15 cellular contexts compared by ENCODE assay signal in genomic region chr7:140223515-140224221, GRCh38. TPM values are rescaled to one million over a fixed set of nuclear protein-coding genes. Genes with fewer than 3 reads are reported as not detected.
DNase-seq lines count a peak whose midpoint lies in the region; ATAC-seq lines count a peak whose summit lies in the region.
"Had no signal": no experiment of that assay in that cellular context is flagged by ENCODE, and none has a peak within 500 bp of the region (broad histone marks: within the 10 kb centered on the region; RNA-seq: fewer than 3 reads in every experiment).

No MANE protein-coding gene starts in this region.

- H3K36me3 Mint-ChIP-seq in activated naive CD4-positive, alpha-beta T cell treated with anti-CD3 and anti-CD28 coated beads for 36 hours (ENCODE audit: low read depth) = no peaks in the 10 kb centered on the region
- no peaks in the 10 kb centered on the region for H3K36me3 Mint-ChIP-seq in activated CD4-positive, alpha-beta memory T cell treated with anti-CD3 and anti-CD28 coated beads for 36 hours
- H3K36me3 Mint-ChIP-seq in dendritic cell treated with granulocyte-macrophage colony-stimulating factor and Interleukin-4, amounts not matched to agents 40 ng/mL and 50 ng/mL, for 4 days (ENCODE audit: low read depth) = no peaks in the 10 kb centered on the region
- peaks cover 1% of the 10 kb centered on the region for H3K36me3 Mint-ChIP-seq in stimulated activated memory B cell treated with anti-CD40 and anti-IgM and Interleukin-4, amounts not matched to agents 10 μg/mL and 1 μg/mL and 100 μg/mL, for 72 hours

- no peak for ATAC-seq in stimulated activated memory B cell treated with anti-CD40 and anti-IgM and Interleukin-4, amounts not matched to agents 10 μg/mL and 1 μg/mL and 100 μg/mL, for 72 hours
- no peak for ATAC-seq in GM18519 (IDR thresholded peaks at IDR 0.05; ENCODE audit: low FRiP score, unreplicated experiment)
- ATAC-seq: PC-3 had no signal

- CTCF ChIA-PET in activated naive CD4-positive, alpha-beta T cell treated with anti-CD3 and anti-CD28 coated beads for 36 hours (lab: Charles Lee) = no interaction called here
- CTCF ChIA-PET in activated CD4-positive, alpha-beta memory T cell treated with anti-CD3 and anti-CD28 coated beads for 36 hours (lab: Charles Lee) = interaction anchor here (0.6 kb wide), 1 partner anchor 81 kb away, joined by 3 read pairs; no protein-coding TSS in a partner anchor

- intact Hi-C loops in activated naive CD4-positive, alpha-beta T cell treated with anti-CD3 and anti-CD28 coated beads for 36 hours (cut with micrococcal nuclease) = no loop called here
- intact Hi-C loops in activated CD4-positive, alpha-beta memory T cell treated with anti-CD3 and anti-CD28 coated beads for 36 hours (cut with micrococcal nuclease) = loop anchor here (1.0 kb wide), 1 partner anchor 11 kb away; no protein-coding TSS in a partner anchor
- intact Hi-C loops in dendritic cell treated with granulocyte-macrophage colony-stimulating factor and Interleukin-4, amounts not matched to agents 40 ng/mL and 50 ng/mL, for 4 days (cut with micrococcal nuclease) = loop anchor here (5.0 kb wide), 1 partner anchor 41 kb away; no protein-coding TSS in a partner anchor

- peaks cover 2% of the 10 kb centered on the region for H3K9me3 Mint-ChIP-seq in activated naive CD4-positive, alpha-beta T cell treated with anti-CD3 and anti-CD28 coated beads for 36 hours
- no peaks in the 10 kb centered on the region for H3K9me3 Mint-ChIP-seq in activated CD4-positive, alpha-beta memory T cell treated with anti-CD3 and anti-CD28 coated beads for 36 hours
- H3K9me3 Mint-ChIP-seq in dendritic cell treated with granulocyte-macrophage colony-stimulating factor and Interleukin-4, amounts not matched to agents 40 ng/mL and 50 ng/mL, for 4 days = no peaks in the 10 kb centered on the region
- H3K9me3 Mint-ChIP-seq in stimulated activated memory B cell treated with anti-CD40 and anti-IgM and Interleukin-4, amounts not matched to agents 10 μg/mL and 1 μg/mL and 100 μg/mL, for 72 hours = peaks cover 2% of the 10 kb centered on the region

- H3K27ac Mint-ChIP-seq in activated naive CD4-positive, alpha-beta T cell treated with anti-CD3 and anti-CD28 coated beads for 36 hours = peak overlapping the region; percentile 73
- H3K27ac Mint-ChIP-seq in activated CD4-positive, alpha-beta memory T cell treated with anti-CD3 and anti-CD28 coated beads for 36 hours = peak overlapping the region; percentile 74
- peak overlapping the region; percentile 70 for H3K27ac Mint-ChIP-seq in dendritic cell treated with granulocyte-macrophage colony-stimulating factor and Interleukin-4, amounts not matched to agents 40 ng/mL and 50 ng/mL, for 4 days
- H3K27ac Mint-ChIP-seq in stimulated activated memory B cell treated with anti-CD40 and anti-IgM and Interleukin-4, amounts not matched to agents 10 μg/mL and 1 μg/mL and 100 μg/mL, for 72 hours = peak overlapping the region; percentile 67

- H3K4me3 Mint-ChIP-seq in activated naive CD4-positive, alpha-beta T cell treated with anti-CD3 and anti-CD28 coated beads for 36 hours = peak overlapping the region; percentile 1
- H3K4me3 Mint-ChIP-seq in activated CD4-positive, alpha-beta memory T cell treated with anti-CD3 and anti-CD28 coated beads for 36 hours = peak overlapping the region; percentile 5
- H3K4me3 Mint-ChIP-seq in dendritic cell treated with granulocyte-macrophage colony-stimulating factor and Interleukin-4, amounts not matched to agents 40 ng/mL and 50 ng/mL, for 4 days = no peak overlapping the region
- peak overlapping the region; percentile 3 for H3K4me3 Mint-ChIP-seq in stimulated activated memory B cell treated with anti-CD40 and anti-IgM and Interleukin-4, amounts not matched to agents 10 μg/mL and 1 μg/mL and 100 μg/mL, for 72 hours

- POLR2A ChIA-PET in activated CD4-positive, alpha-beta memory T cell treated with anti-CD3 and anti-CD28 coated beads for 36 hours (lab: Charles Lee) = interaction anchor here (1.1 kb wide), 1 partner anchor 11 kb away, joined by 4 read pairs; no protein-coding TSS in a partner anchor

- H3K4me1 Mint-ChIP-seq in activated naive CD4-positive, alpha-beta T cell treated with anti-CD3 and anti-CD28 coated beads for 36 hours (ENCODE audit: low read depth) = peaks cover 44% of the 10 kb centered on the region
- H3K4me1 Mint-ChIP-seq in activated CD4-positive, alpha-beta memory T cell treated with anti-CD3 and anti-CD28 coated beads for 36 hours (ENCODE audit: low read depth) = peaks cover 41% of the 10 kb centered on the region
- peaks cover 32% of the 10 kb centered on the region for H3K4me1 Mint-ChIP-seq in dendritic cell treated with granulocyte-macrophage colony-stimulating factor and Interleukin-4, amounts not matched to agents 40 ng/mL and 50 ng/mL, for 4 days (ENCODE audit: low read depth)
- H3K4me1 Mint-ChIP-seq in stimulated activated memory B cell treated with anti-CD40 and anti-IgM and Interleukin-4, amounts not matched to agents 10 μg/mL and 1 μg/mL and 100 μg/mL, for 72 hours = peaks cover 45% of the 10 kb centered on the region

- no peaks in the 10 kb centered on the region for H3K27me3 Mint-ChIP-seq in activated naive CD4-positive, alpha-beta T cell treated with anti-CD3 and anti-CD28 coated beads for 36 hours (ENCODE audit: low read depth)
- H3K27me3 Mint-ChIP-seq in activated CD4-positive, alpha-beta memory T cell treated with anti-CD3 and anti-CD28 coated beads for 36 hours = no peaks in the 10 kb centered on the region
- H3K27me3 Mint-ChIP-seq in dendritic cell treated with granulocyte-macrophage colony-stimulating factor and Interleukin-4, amounts not matched to agents 40 ng/mL and 50 ng/mL, for 4 days = peaks cover 17% of the 10 kb centered on the region
- no peaks in the 10 kb centered on the region for H3K27me3 Mint-ChIP-seq in stimulated activated memory B cell treated with anti-CD40 and anti-IgM and Interleukin-4, amounts not matched to agents 10 μg/mL and 1 μg/mL and 100 μg/mL, for 72 hours

- DNase-seq in activated naive CD4-positive, alpha-beta T cell treated with anti-CD3 and anti-CD28 coated beads for 36 hours = peak; percentile 41
- DNase-seq in activated naive CD4-positive, alpha-beta T cell treated with anti-CD3 and anti-CD28 coated beads, Interleukin-2, amount 50 U/mL, for 16 hours = no peak
- DNase-seq in activated CD4-positive, alpha-beta memory T cell treated with anti-CD3 and anti-CD28 coated beads for 36 hours = peak; percentile 55
- DNase-seq in NOMO-1 (lab: John Stamatoyannopoulos, UW; ENCODE audit: unreplicated experiment in 2 of 2) (no peak), C1 segment of cervical spinal cord (lab: John Stamatoyannopoulos, UW) (no peak)
- DNase-seq: COR-L47; effector CD8-positive, alpha-beta T cell; EL; Kasumi-1; NCI-H1417; NCI-H748 treated with DMSO at 0.1 percent for 48 hours; PC-3 had no signal

RNA-seq across cellular contexts. Expression of gene KDM7A, which starts 46.9 kb away (rescaled TPM):
- 10 to 100 TPM; 27.4 to 29.3 TPM for total RNA-seq in activated naive CD4-positive, alpha-beta T cell treated with anti-CD3 and anti-CD28 coated beads for 36 hours
- total RNA-seq in activated CD4-positive, alpha-beta memory T cell treated with anti-CD3 and anti-CD28 coated beads for 36 hours = 10 to 100 TPM; 23.4 to 24.5 TPM

Comparison
In these comparisons a context has a peak if more than half of its experiments do, and no peak if none do; other contexts are left out.
1. DNase-seq: peak in activated naive CD4-positive, alpha-beta T cell treated with anti-CD3 and anti-CD28 coated beads for 36 hours (single experiment) and activated CD4-positive, alpha-beta memory T cell treated with anti-CD3 and anti-CD28 coated beads for 36 hours (single experiment); none in activated naive CD4-positive, alpha-beta T cell treated with anti-CD3 and anti-CD28 coated beads, Interleukin-2, amount 50 U/mL, for 16 hours (single experiment), NOMO-1 (0 of 2) and C1 segment of cervical spinal cord (0 of 14).
2. Peak in every context shown above with its lines, with median percentiles within 50 percentile points of each other: H3K27ac Mint-ChIP-seq.